In the genomic region with DNA sequence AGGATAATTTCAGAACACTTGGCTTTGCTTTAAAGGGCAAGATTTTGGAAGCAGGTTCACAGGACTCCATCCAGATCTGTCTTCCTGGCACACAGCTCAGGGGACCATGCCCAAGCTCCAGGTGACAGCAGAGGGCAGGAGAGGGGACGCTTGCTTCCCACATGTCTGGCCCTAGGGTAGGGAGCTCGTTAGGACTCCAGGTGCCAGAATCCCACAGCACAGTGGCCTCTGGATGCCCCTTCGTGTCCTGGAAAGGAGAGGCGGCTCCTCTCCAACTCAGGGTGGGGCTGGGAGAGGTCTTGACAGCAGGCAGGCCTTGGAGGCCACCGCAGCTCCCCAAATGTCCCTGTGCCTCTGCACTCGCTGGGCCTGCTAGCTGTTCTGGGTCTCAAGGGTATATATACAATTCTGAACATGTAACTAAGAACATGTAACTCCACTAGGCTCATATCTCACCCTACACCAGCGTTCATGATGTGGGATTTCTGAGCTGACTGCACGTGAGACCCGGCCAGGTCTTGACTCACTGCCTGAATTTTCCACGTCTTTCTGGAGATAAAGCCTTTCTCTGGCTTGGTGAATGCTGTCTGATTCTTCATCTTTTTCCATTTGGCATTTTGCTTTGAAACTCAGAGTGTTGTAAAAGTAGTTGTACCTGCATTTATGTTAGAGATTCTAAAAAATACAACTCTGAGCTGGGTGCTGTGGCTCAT, we compare ENCODE assay signal across 21 cellular contexts. TPM values are rescaled to one million over a fixed set of nuclear protein-coding genes. Genes with fewer than 3 reads are reported as not detected.
A peak's percentile ranks its signal among the peaks of the same experiment; 100 is the strongest.
DNase-seq lines count a peak whose midpoint lies in the region; ATAC-seq and TF ChIP-seq lines count a peak whose summit lies in the region.
"Had no signal": no experiment of that assay in that cellular context is flagged by ENCODE, and none has a peak within 500 bp of the region (broad histone marks: within the 10 kb centered on the region; RNA-seq: fewer than 3 reads in every experiment).

No MANE protein-coding gene starts in this region.

- peak overlapping the region; percentile 19 for H2BK12ac ChIP-seq in trophoblast cell (ENCODE audit: low read length)

- H3K4me3 ChIP-seq in fibroblast of the aortic adventitia (ENCODE audit: low read depth, low read length) (no peak overlapping the region), trophoblast cell (ENCODE audit: low read depth, low read length) (no peak overlapping the region), body of pancreas (no peak overlapping the region)
- H3K4me3 ChIP-seq: BLaER1, spleen had no signal

- no peak overlapping the region for H4K8ac ChIP-seq in trophoblast cell (ENCODE audit: low read depth, low read length)

- intact Hi-C loops in body of pancreas (cut with DNase I), result no loop called here
- intact Hi-C loops in head of caudate nucleus (cut with DNase I), result no loop called here

- no peaks in the 10 kb centered on the region for H3K79me2 ChIP-seq in trophoblast cell (ENCODE audit: control insufficient read depth, insufficient read depth, low read length, poor library complexity)

- no peak overlapping the region for H3K4me3 Mint-ChIP-seq in activated CD4-positive, alpha-beta T cell treated with anti-CD3 and anti-CD28 coated beads, Interleukin-2, amount 10 ng/mL, durations not matched to agents 7 days and 5 days
- H3K4me3 Mint-ChIP-seq: activated CD4-positive, alpha-beta memory T cell treated with anti-CD3 and anti-CD28 coated beads, Interleukin-2, amount 10 ng/mL, durations not matched to agents 7 days and 5 days; naive thymus-derived CD8-positive, alpha-beta T cell had no signal

- H3K27me3 ChIP-seq in trophoblast cell (ENCODE audit: insufficient read depth, low read length), result no peaks in the 10 kb centered on the region
- no peaks in the 10 kb centered on the region for H3K27me3 ChIP-seq in body of pancreas
- H3K27me3 ChIP-seq: BLaER1 had no signal

- no peak overlapping the region for H3K27ac ChIP-seq in trophoblast cell (ENCODE audit: low read depth, low read length)
- no peak overlapping the region for H3K27ac ChIP-seq in body of pancreas
- H3K27ac ChIP-seq: 22Rv1, BLaER1, spleen, VCaP had no signal

- H3K18ac ChIP-seq in trophoblast cell (ENCODE audit: low read length), result no peak overlapping the region

- no CpG with 5 or more reads among the region's 10 CpGs for WGBS in trophoblast cell (ENCODE audit: extremely low coverage, insufficient coverage, insufficient read length)
- WGBS in body of pancreas, 2 donors, result 59 to 67% methylated on average over 8 to 10 of the region's 10 CpGs

- no peaks in the 10 kb centered on the region for H3K9me3 ChIP-seq in trophoblast cell (ENCODE audit: insufficient read depth, low read depth, low read length)
- no peaks in the 10 kb centered on the region for H3K9me3 ChIP-seq in body of pancreas
- H3K9me3 ChIP-seq: BLaER1, spleen had no signal

- DNase-seq in DMS53 (lab: John Stamatoyannopoulos, UW) (peak; percentile 15), DMS53 treated with DMSO at 0.1 percent for 48 hours (lab: John Stamatoyannopoulos, UW; ENCODE audit: unreplicated experiment) (no peak), fibroblast of the aortic adventitia (ENCODE audit: low read depth) (peak; percentile 80), trophoblast cell (no peak), body of pancreas (no peak), head of caudate nucleus (no peak)
- DNase-seq in activated CD4-positive, alpha-beta T cell treated with anti-CD3 and anti-CD28 coated beads, Interleukin-2, amount 10 ng/mL, durations not matched to agents 7 days and 5 days, result no peak
- DNase-seq: activated CD4-positive, alpha-beta memory T cell treated with anti-CD3 and anti-CD28 coated beads, Interleukin-2, amount 10 ng/mL, durations not matched to agents 7 days and 5 days; activated T-cell treated with anti-CD3 and anti-CD28 coated beads, Interleukin-2, amount 50 U/mL, for 48 hours; DMS 273 treated with DMSO at 0.1 percent for 48 hours; naive thymus-derived CD8-positive, alpha-beta T cell; NCI-H1694 treated with DMSO at 0.1 percent for 48 hours; spleen had no signal

- H3K4ac ChIP-seq in trophoblast cell (ENCODE audit: low read depth, low read length), result no peak overlapping the region

- TF ChIP-seq RAD21 in Ishikawa (IDR thresholded peaks at IDR 0.05; ENCODE audit: low read depth), result peak; percentile 9; the same call in 1 of the 2 replicates

- no peaks in the 10 kb centered on the region for H3K9me3 Mint-ChIP-seq in activated CD4-positive, alpha-beta T cell treated with anti-CD3 and anti-CD28 coated beads, Interleukin-2, amount 10 ng/mL, durations not matched to agents 7 days and 5 days
- H3K9me3 Mint-ChIP-seq: activated CD4-positive, alpha-beta memory T cell treated with anti-CD3 and anti-CD28 coated beads, Interleukin-2, amount 10 ng/mL, durations not matched to agents 7 days and 5 days; activated naive CD4-positive, alpha-beta T cell treated with anti-CD3 and anti-CD28 coated beads, Interleukin-2, amount 50 U/mL, for 72 hours; naive thymus-derived CD8-positive, alpha-beta T cell had no signal

- H2BK5ac ChIP-seq in trophoblast cell (ENCODE audit: low read depth, low read length, poor library complexity), result no peak overlapping the region

- no peak overlapping the region for H3K4me2 ChIP-seq in trophoblast cell (ENCODE audit: low read length)
- H3K4me2 ChIP-seq: BLaER1 had no signal

- no peak overlapping the region for H3K23ac ChIP-seq in trophoblast cell (ENCODE audit: low read length)

- no peak overlapping the region for H2AFZ ChIP-seq in trophoblast cell (ENCODE audit: insufficient read depth, low read length, poor library complexity)

- H3K14ac ChIP-seq in trophoblast cell (ENCODE audit: low read length), result no peak overlapping the region

- H3K4me1 Mint-ChIP-seq in activated CD4-positive, alpha-beta T cell treated with anti-CD3 and anti-CD28 coated beads, Interleukin-2, amount 10 ng/mL, durations not matched to agents 7 days and 5 days, result no peaks in the 10 kb centered on the region
- H3K4me1 Mint-ChIP-seq: activated CD4-positive, alpha-beta memory T cell treated with anti-CD3 and anti-CD28 coated beads, Interleukin-2, amount 10 ng/mL, durations not matched to agents 7 days and 5 days had no signal

- peak overlapping the region; percentile 1 for H4K91ac ChIP-seq in trophoblast cell (ENCODE audit: low read depth, low read length)

- TF ChIP-seq EP300 in Ishikawa (IDR thresholded peaks at IDR 0.05; ENCODE audit: borderline replicate concordance), result no peak

- H2AK5ac ChIP-seq in trophoblast cell (ENCODE audit: low read length), result no peak overlapping the region

- POLR2A ChIA-PET in activated CD4-positive, alpha-beta T cell treated with anti-CD3 and anti-CD28 coated beads, Interleukin-2, amount 10 ng/mL, durations not matched to agents 7 days and 5 days (lab: Charles Lee), result no interaction called here

- H4K12ac ChIP-seq in trophoblast cell (ENCODE audit: low read depth, low read length), result no peak overlapping the region

- no peak overlapping the region for H3K27ac Mint-ChIP-seq in activated CD4-positive, alpha-beta T cell treated with anti-CD3 and anti-CD28 coated beads, Interleukin-2, amount 10 ng/mL, durations not matched to agents 7 days and 5 days
- H3K27ac Mint-ChIP-seq: activated CD4-positive, alpha-beta memory T cell treated with anti-CD3 and anti-CD28 coated beads, Interleukin-2, amount 10 ng/mL, durations not matched to agents 7 days and 5 days; activated naive CD4-positive, alpha-beta T cell treated with anti-CD3 and anti-CD28 coated beads, Interleukin-2, amount 50 U/mL, for 72 hours; progenitor cell of endocrine pancreas had no signal

- H3K79me1 ChIP-seq in trophoblast cell (ENCODE audit: low read length), result peaks cover 13% of the 10 kb centered on the region

- H2BK120ac ChIP-seq in trophoblast cell (ENCODE audit: insufficient read depth, low read length, poor library complexity), result no peak overlapping the region

- peaks cover 12 to 14% of the 10 kb centered on the region in 2 experiments for H3K4me1 ChIP-seq in trophoblast cell (ENCODE audit: control insufficient read depth in 1 of 2, insufficient read depth in 2 of 2, low read length in 2 of 2)
- no peaks in the 10 kb centered on the region for H3K4me1 ChIP-seq in body of pancreas
- H3K4me1 ChIP-seq: spleen had no signal

- no peaks in the 10 kb centered on the region for H3K36me3 Mint-ChIP-seq in activated CD4-positive, alpha-beta T cell treated with anti-CD3 and anti-CD28 coated beads, Interleukin-2, amount 10 ng/mL, durations not matched to agents 7 days and 5 days (ENCODE audit: low read depth)
- H3K36me3 Mint-ChIP-seq: activated naive CD4-positive, alpha-beta T cell treated with anti-CD3 and anti-CD28 coated beads, Interleukin-2, amount 50 U/mL, for 72 hours; naive thymus-derived CD8-positive, alpha-beta T cell had no signal

- H3K36me3 ChIP-seq in trophoblast cell (ENCODE audit: control insufficient read depth in 1 of 2, insufficient read depth in 2 of 2, low read length in 2 of 2), result no peaks in the 10 kb centered on the region
- no peaks in the 10 kb centered on the region for H3K36me3 ChIP-seq in body of pancreas (replicated peaks in 1 of 2; ENCODE audit: insufficient read depth in 1 of 2, low read depth in 2 of 2)
- H3K36me3 ChIP-seq: BLaER1, spleen had no signal

- TF ChIP-seq CTCF in fibroblast of the aortic adventitia (IDR thresholded peaks at IDR 0.05; ENCODE audit: insufficient read depth, low read length) (no peak), body of pancreas (IDR thresholded peaks at IDR 0.05) (no peak)

- no peak overlapping the region for H3K9ac ChIP-seq in trophoblast cell (ENCODE audit: low read length)
- H3K9ac ChIP-seq: BLaER1 had no signal

- CTCF ChIA-PET in activated CD4-positive, alpha-beta T cell treated with anti-CD3 and anti-CD28 coated beads, Interleukin-2, amount 10 ng/mL, durations not matched to agents 7 days and 5 days (lab: Charles Lee), result interaction anchor here (0.6 kb wide), 1 partner anchor 13 kb away, joined by 4 read pairs; no protein-coding TSS in a partner anchor

- TF ChIP-seq POLR2A in body of pancreas (IDR thresholded peaks at IDR 0.05), result no peak

- peaks cover 10% of the 10 kb centered on the region for H3K27me3 Mint-ChIP-seq in activated CD4-positive, alpha-beta T cell treated with anti-CD3 and anti-CD28 coated beads, Interleukin-2, amount 10 ng/mL, durations not matched to agents 7 days and 5 days

- no peak for ATAC-seq in body of pancreas
- ATAC-seq: activated naive CD4-positive, alpha-beta T cell treated with anti-CD3 and anti-CD28 coated beads, Interleukin-2, amount 50 U/mL, for 72 hours; naive thymus-derived CD8-positive, alpha-beta T cell had no signal

TF ChIP-seq in Ishikawa, 13 proteins besides CTCF, POLR2A, EP300 and RAD21 (continues in another document):
- TF ChIP-seq TCF12 (IDR thresholded peaks at IDR 0.05; ENCODE audit: low read depth), result no peak
- TF ChIP-seq NFIC (IDR thresholded peaks at IDR 0.05), result no peak
- TF ChIP-seq CEBPB (IDR thresholded peaks at IDR 0.05), result no peak
- TF ChIP-seq EGR1 (IDR thresholded peaks at IDR 0.05), result no peak
- no peak for TF ChIP-seq TAF1 (IDR thresholded peaks at IDR 0.05; ENCODE audit: low read depth)
- TF ChIP-seq FOXM1 (IDR thresholded peaks at IDR 0.05; ENCODE audit: borderline replicate concordance, low read depth), result no peak

RNA-seq across cellular contexts. Expression of a gene that starts 52.8 kb away (rescaled TPM):
- 0.09 TPM in 1 of 2 replicates, not detected in the other for total RNA-seq in fibroblast of the aortic adventitia (ENCODE audit: low replicate concordance)
- polyA plus RNA-seq in trophoblast cell (2013), result 0.62 and 0.69 TPM in 2 replicates
- total RNA-seq in body of pancreas, result under 1 TPM in 1 of 2 donors, not detected in 1; under 0.01 TPM
- not detected for total RNA-seq in activated CD4-positive, alpha-beta T cell treated with anti-CD3 and anti-CD28 coated beads, Interleukin-2, amount 10 ng/mL, durations not matched to agents 7 days and 5 days
- total RNA-seq: activated CD4-positive, alpha-beta memory T cell treated with anti-CD3 and anti-CD28 coated beads, Interleukin-2, amount 10 ng/mL, durations not matched to agents 7 days and 5 days; activated naive CD4-positive, alpha-beta T cell treated with anti-CD3 and anti-CD28 coated beads, Interleukin-2, amount 50 U/mL, for 72 hours; NCI-H460; progenitor cell of endocrine pancreas; spleen; T-helper 1 cell treated with Interleukin-12 subunit alpha and Interleukin-12 subunit beta and Interleukin-4 antibody, amounts not matched to agents 30 ng/mL and 1 ng/mL, for 36 hours had no signal

Comparison
In these comparisons a context has a peak if more than half of its experiments do, and no peak if none do; other contexts are left out.
1. DNase-seq: peak in DMS53 (single experiment) and fibroblast of the aortic adventitia (single experiment); none in DMS53 treated with DMSO at 0.1 percent for 48 hours (single experiment), trophoblast cell (0 of 2), body of pancreas (0 of 4), activated CD4-positive, alpha-beta T cell treated with anti-CD3 and anti-CD28 coated beads, Interleukin-2, amount 10 ng/mL, durations not matched to agents 7 days and 5 days (single experiment) and head of caudate nucleus (0 of 42).